In the genomic region with DNA sequence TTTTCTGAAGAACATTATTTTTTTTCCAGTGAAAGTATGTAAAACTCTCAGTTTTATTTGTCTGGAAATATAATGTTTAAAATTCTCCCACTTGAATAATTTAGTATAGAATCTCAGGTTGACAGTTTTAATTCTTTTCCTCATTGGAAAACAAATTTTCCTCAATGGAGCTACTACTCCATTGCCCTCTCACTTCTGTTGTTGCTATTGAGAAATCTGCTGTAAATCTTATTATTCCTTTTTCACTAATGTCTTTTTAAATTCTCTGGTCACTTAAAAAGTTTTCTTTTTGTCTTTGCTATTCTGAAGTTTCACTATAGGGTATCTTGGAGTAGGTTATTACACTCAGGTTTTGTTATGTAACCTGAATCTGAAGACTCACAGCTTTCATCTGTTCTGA, we compare ENCODE assay signal across 34 cellular contexts.
"Had no signal": no experiment of that assay in that cellular context is flagged by ENCODE, and none has a peak within 500 bp of the region (broad histone marks: within the 10 kb centered on the region; RNA-seq: fewer than 3 reads in every experiment).

No MANE protein-coding gene starts in this region.

- H3K4me3 ChIP-seq: MG63 had no signal

- H3K36me3 ChIP-seq: MG63 had no signal

- DNase-seq: Karpas-422, MG63, MM.1S, MV-4-11, NCI-H1048, NCI-H1092, NCI-H1092 treated with DMSO at 0.1 percent for 48 hours, NCI-H1105, NCI-H1105 treated with DMSO at 0.1 percent for 48 hours, NCI-H1417, NCI-H1417 treated with DMSO at 0.1 percent for 48 hours, NCI-H1436, NCI-H1436 treated with DMSO at 0.1 percent for 48 hours, NCI-H146, NCI-H1694, NCI-H1694 treated with DMSO at 0.1 percent for 48 hours, NCI-H187, NCI-H187 treated with DMSO at 0.1 percent for 48 hours, NCI-H1930, NCI-H2029, NCI-H2029 treated with DMSO at 0.1 percent for 48 hours, NCI-H2081, NCI-H2081 treated with DMSO at 0.1 percent for 48 hours, NCI-H2107, NCI-H2171, NCI-H2171 treated with DMSO at 0.1 percent for 48 hours, NCI-H2227 treated with DMSO at 0.1 percent for 48 hours, NCI-H226, NCI-H345, NCI-H446, NCI-H446 treated with DMSO at 0.1 percent for 48 hours, NCI-H510A, NCI-H510A treated with DMSO at 0.1 percent for 48 hours, NCI-H524 had no signal

- H3K27me3 ChIP-seq: MG63 had no signal
